Comparison of ENCODE assay signal across 11 cellular contexts in genomic region chr9:137297060-137297664, GRCh38. TPM values are rescaled to one million over a fixed set of nuclear protein-coding genes. Genes with fewer than 3 reads are reported as not detected.
DNase-seq lines count a peak whose midpoint lies in the region; ATAC-seq and TF ChIP-seq lines count a peak whose summit lies in the region.
"Had no signal": no experiment of that assay in that cellular context is flagged by ENCODE, and none has a peak within 500 bp of the region (broad histone marks: within the 10 kb centered on the region; RNA-seq: fewer than 3 reads in every experiment).

No MANE protein-coding gene starts in this region.

- H3K27ac ChIP-seq in heart left ventricle, result peak overlapping the region; percentile 61 to 98 (median 88)
- H3K27ac ChIP-seq in uterus, result peak overlapping the region; percentile 60 to 77

- peaks cover 0 to 8% (median 0%) of the 10 kb centered on the region in 9 donors for H3K36me3 ChIP-seq in heart left ventricle
- no peaks in the 10 kb centered on the region for H3K36me3 ChIP-seq in uterus

- H3K4me3 Mint-ChIP-seq in naive B cell, result peak overlapping the region in 7 of 8 donors; percentile 65 to 92 (median 71)

- peak overlapping the region in 1 of 6 donors; percentile 51 for H3K27ac Mint-ChIP-seq in naive B cell

- ATAC-seq in heart left ventricle (peak in 1 of 4 donors; percentile 0), naive B cell (ENCODE audit: low read depth in 2 of 2) (no peak), HG03039 (IDR thresholded peaks at IDR 0.05; ENCODE audit: unreplicated experiment) (no peak), GM21526 (IDR thresholded peaks at IDR 0.05; ENCODE audit: low FRiP score, unreplicated experiment) (no peak)

- peaks cover 13 to 18% (median 16%) of the 10 kb centered on the region in 3 donors for H3K4me1 Mint-ChIP-seq in naive B cell

- intact Hi-C loops in heart left ventricle (cut with DNase I) (loop anchor here in 6 of 10 donors (5.0 to 10.0 kb wide), 3 partner anchors 110 to 230 kb away; no protein-coding TSS in a partner anchor), cardiac septum (cut with DNase I) (no loop called here), uterus (cut with DNase I; ENCODE audit: low total_unique reads) (no loop called here)

- H3K9me3 ChIP-seq in heart left ventricle (peaks cover 0 to 3% (median 0%) of the 10 kb centered on the region in 12 donors), uterus (no peaks in the 10 kb centered on the region)

- H3K27me3 ChIP-seq in heart left ventricle (peaks cover 0 to 75% (median 20%) of the 10 kb centered on the region in 9 donors), uterus (peaks cover 27 to 47% of the 10 kb centered on the region in 2 donors)

- TF ChIP-seq CTCF in heart left ventricle (IDR thresholded peaks at IDR 0.05) (no peak), uterus (IDR thresholded peaks at IDR 0.05) (no peak)

- peaks cover 21 to 43% (median 26%) of the 10 kb centered on the region in 3 donors for H3K27me3 Mint-ChIP-seq in naive B cell

- H3K4me3 ChIP-seq in heart left ventricle (peak overlapping the region in 10 of 12 donors; percentile 6 to 70 (median 54)), uterus (no peak overlapping the region)

- no peaks in the 10 kb centered on the region for H3K36me3 Mint-ChIP-seq in naive B cell

- TF ChIP-seq POLR2A in heart left ventricle (IDR thresholded peaks at IDR 0.05), result no peak
- no peak for TF ChIP-seq POLR2A in uterus (IDR thresholded peaks at IDR 0.05)

- peaks cover 0 to 2% (median 0%) of the 10 kb centered on the region in 7 donors for H3K9me3 Mint-ChIP-seq in naive B cell
- H3K9me3 Mint-ChIP-seq: T-helper 1 cell treated with Interleukin-12 subunit alpha and Interleukin-12 subunit beta and Interleukin-4 antibody, amounts not matched to agents 30 μg/mL and 1 μg/mL, for 36 hours had no signal

- DNase-seq in heart left ventricle (peak in 1 of 5 donors; percentile 18), cardiac septum (ENCODE audit: low spot score) (no peak), ecto neural progenitor cell (ENCODE audit: low spot score) (peak; percentile 56), naive B cell (no peak), uterus (no peak), NCI-H1105 treated with DMSO at 0.1 percent for 48 hours (lab: John Stamatoyannopoulos, UW) (no peak)
- DNase-seq: MV-4-11 had no signal

- H3K4me1 ChIP-seq in heart left ventricle, result peaks cover 0 to 75% (median 29%) of the 10 kb centered on the region in 12 donors
- H3K4me1 ChIP-seq in uterus, result peaks cover 0 to 22% of the 10 kb centered on the region in 2 donors

- WGBS in heart left ventricle, 4 donors, result 52 to 75% (median 59%) methylated on average over 5 to 9 of the region's 9 CpGs

RNA-seq across cellular contexts. Expression of gene NRARP, which starts 4.9 kb away (rescaled TPM):
- 10 to 100 TPM in 5 of 9 donors, 1 to 10 TPM in 4; 6.4 to 15.8 (median 10.3) TPM for total RNA-seq in heart left ventricle
- 1 to 10 TPM; 1.6 to 4.2 TPM for polyA plus RNA-seq in heart left ventricle
- 11.7 TPM for total RNA-seq in cardiac septum
- under 1 TPM in 1 of 6 donors, not detected in 5; 0.37 TPM for polyA plus RNA-seq in naive B cell (ENCODE audit: low read depth in 6 of 6)
- total RNA-seq in uterus, result 10 to 100 TPM in 2 of 4 donors, 1 to 10 TPM in 1, under 1 TPM in 1; 0.29 to 16.5 (median 11.4) TPM

RNA-seq across cellular contexts. Expression of gene TOR4A, which starts 19.6 kb away (rescaled TPM):
- total RNA-seq in heart left ventricle (10 to 100 TPM; 14.0 to 46.4 (median 18.5) TPM), cardiac septum (13.9 TPM), uterus (10 to 100 TPM in 3 of 4 donors, 1 to 10 TPM in 1; 2.6 to 12.7 (median 11.5) TPM)
- polyA plus RNA-seq in heart left ventricle (10 to 100 TPM in 1 of 2 donors, 1 to 10 TPM in 1; 6.6 to 16.3 TPM), naive B cell (ENCODE audit: low read depth in 6 of 6) (1 to 10 TPM; 2.4 to 6.2 (median 4.1) TPM)

RNA-seq across cellular contexts. Expression of gene NELFB, which starts 42.0 kb away (rescaled TPM):
- 10 to 100 TPM; 32.5 to 55.5 (median 38.1) TPM for total RNA-seq in heart left ventricle
- 10 to 100 TPM; 31.4 to 77.8 TPM for polyA plus RNA-seq in heart left ventricle
- 37.2 TPM for total RNA-seq in cardiac septum
- polyA plus RNA-seq in naive B cell (ENCODE audit: low read depth in 6 of 6), result 10 to 100 TPM; 23.5 to 37.8 (median 27.2) TPM
- 10 to 100 TPM; 17.1 to 46.5 (median 43.2) TPM for total RNA-seq in uterus

RNA-seq across cellular contexts. Expression of gene STPG3, which starts 46.1 kb away (rescaled TPM):
- total RNA-seq in heart left ventricle (under 1 TPM in 2 of 9 donors, not detected in 7; 0.23 to 0.31 TPM), cardiac septum (not detected), uterus (not detected)
- polyA plus RNA-seq in heart left ventricle (under 1 TPM in 1 of 2 donors, not detected in 1; 0.61 TPM), naive B cell (ENCODE audit: low read depth in 6 of 6) (not detected)
- polyA plus RNA-seq: neural cell had no signal

RNA-seq across cellular contexts. Expression of gene TUBB4B, which starts 56.1 kb away (rescaled TPM):
- total RNA-seq in heart left ventricle (100 to 1,000 TPM; 244 to 769 (median 456) TPM), cardiac septum (304 TPM), uterus (100 to 1,000 TPM in 3 of 4 donors, 10 to 100 TPM in 1; 91.5 to 174 (median 139) TPM)
- polyA plus RNA-seq in heart left ventricle (100 to 1,000 TPM; 705 to 900 TPM), naive B cell (ENCODE audit: low read depth in 6 of 6) (10 to 100 TPM; 22.7 to 53.2 (median 40.2) TPM)

Comparison
In these comparisons a context has a peak if more than half of its experiments do, and no peak if none do; other contexts are left out.
1. intact Hi-C loops: an anchor here in heart left ventricle (5.0 to 10.0 kb wide); none called in cardiac septum and uterus.
2. H3K4me3 ChIP-seq: peak in heart left ventricle (10 of 12); none in uterus (0 of 2).